In the genomic region with DNA sequence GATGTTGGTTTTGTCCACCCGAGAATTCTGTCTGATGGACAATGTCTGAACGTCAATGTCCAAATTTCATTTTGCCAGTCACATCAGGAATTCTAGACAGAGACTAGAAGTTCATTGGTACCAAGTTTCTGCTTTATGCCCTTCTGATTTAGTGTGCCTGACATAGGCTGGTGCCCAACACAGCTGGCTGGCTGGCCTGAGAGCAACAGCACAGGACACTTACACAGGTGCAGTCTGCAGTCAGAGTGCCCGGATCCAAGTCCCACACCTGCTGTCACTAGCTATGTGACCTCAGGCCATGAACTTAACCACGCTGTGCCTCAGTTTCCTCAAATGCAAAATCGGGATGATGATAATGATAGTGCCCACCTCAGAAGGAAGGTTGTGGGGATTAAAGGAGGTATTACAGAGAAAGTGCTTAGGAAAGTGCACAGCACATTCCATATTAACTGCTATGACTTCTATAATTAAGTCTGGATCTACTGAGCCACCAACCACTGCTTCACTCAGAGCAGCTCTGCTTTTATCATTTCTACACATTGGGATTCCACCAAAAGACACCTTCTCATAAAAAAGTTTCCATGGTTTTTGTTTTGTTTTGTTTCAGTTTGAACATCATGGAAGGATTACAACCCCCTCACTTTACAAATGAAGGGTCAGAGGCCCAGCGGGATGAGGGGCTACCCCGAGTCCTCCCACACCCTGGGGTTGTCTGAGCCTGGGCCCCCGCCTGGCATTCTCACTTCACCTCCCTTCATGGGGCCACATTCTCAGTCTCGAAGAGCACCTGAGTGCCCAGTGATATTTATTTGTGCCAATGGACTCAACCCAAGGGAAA, we compare ENCODE assay signal across 12 cellular contexts.
DNase-seq lines count a peak whose midpoint lies in the region; ATAC-seq and TF ChIP-seq lines count a peak whose summit lies in the region.
"Had no signal": no experiment of that assay in that cellular context is flagged by ENCODE, and none has a peak within 500 bp of the region (broad histone marks: within the 10 kb centered on the region; RNA-seq: fewer than 3 reads in every experiment).

No MANE protein-coding gene starts in this region.

- TF ChIP-seq CTCF in GM12865 (IDR thresholded peaks at IDR 0.05; ENCODE audit: insufficient read depth, low read depth, low read length, missing control alignments) = no peak

- peak overlapping the region; percentile 36 for H3K4me3 ChIP-seq in GM12865 (ENCODE audit: low read depth, low read length)

- peak; percentile 49 for ATAC-seq in HG02973 (IDR thresholded peaks at IDR 0.05; ENCODE audit: unreplicated experiment)
- ATAC-seq: right cardiac atrium had no signal

- DNase-seq in GM12865 (ENCODE audit: low read depth) (peak; percentile 41), superior temporal gyrus (ENCODE audit: extremely low spot score) (no peak), DMS53 (lab: John Stamatoyannopoulos, UW) (no peak), inferior parietal cortex (ENCODE audit: extremely low spot score) (no peak), epidermal melanocyte (ENCODE audit: insufficient read length, low spot score) (no peak)
- peak; percentile 71 for DNase-seq in activated T-cell treated with anti-CD3 and anti-CD28 coated beads, Interleukin-2, amount 50 U/mL, for 48 hours
- peak; percentile 24 to 27 for DNase-seq in stimulated activated CD4-positive, alpha-beta T cell treated with anti-CD3 and anti-CD28 coated beads, Interleukin-2, amount 100 ng/mL, for 48 hours
- DNase-seq: brain microvascular endothelial cell, naive B cell, NCI-H1436 treated with DMSO at 0.1 percent for 48 hours, right cardiac atrium had no signal

Comparison
In these comparisons a context has a peak if more than half of its experiments do, and no peak if none do; other contexts are left out.
1. DNase-seq: peak in GM12865 (single experiment), activated T-cell treated with anti-CD3 and anti-CD28 coated beads, Interleukin-2, amount 50 U/mL, for 48 hours (2 of 2) and stimulated activated CD4-positive, alpha-beta T cell treated with anti-CD3 and anti-CD28 coated beads, Interleukin-2, amount 100 ng/mL, for 48 hours (2 of 2); none in superior temporal gyrus (single experiment), DMS53 (single experiment), inferior parietal cortex (single experiment) and epidermal melanocyte (single experiment).